ENCODE assay signal across 30 cellular contexts in the genomic region with DNA sequence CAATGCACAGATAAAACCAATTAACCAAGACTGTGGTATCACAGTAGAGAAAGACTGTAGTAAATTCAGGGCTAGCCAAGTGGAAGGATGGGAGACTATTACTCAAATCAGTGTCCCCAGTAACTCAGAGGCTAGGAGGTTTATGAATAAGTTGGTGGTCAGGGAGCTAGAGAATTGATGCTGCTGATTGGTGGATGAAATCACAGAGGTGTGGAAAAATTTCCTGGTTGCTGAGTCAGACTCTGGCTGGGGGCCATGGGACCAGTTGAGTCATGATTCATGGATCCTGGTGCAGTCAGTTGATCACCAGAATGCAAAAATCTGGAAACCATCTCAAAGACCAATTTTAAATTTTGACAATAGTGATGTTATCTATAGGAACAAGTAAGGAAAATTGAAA.
DNase-seq lines count a peak whose midpoint lies in the region; ATAC-seq, FAIRE-seq and TF ChIP-seq lines count a peak whose summit lies in the region.
"Had no signal": no experiment of that assay in that cellular context is flagged by ENCODE, and none has a peak within 500 bp of the region (broad histone marks: within the 10 kb centered on the region; RNA-seq: fewer than 3 reads in every experiment).

No MANE protein-coding gene starts in this region.

- H3K9me3 Mint-ChIP-seq in MCF 10A (ENCODE audit: unreplicated experiment), result no peaks in the 10 kb centered on the region
- H3K9me3 Mint-ChIP-seq: endodermal cell had no signal

- H3K4me3 ChIP-seq in breast epithelium, result no peak overlapping the region
- no peak overlapping the region for H3K4me3 ChIP-seq in astrocyte of the cerebellum (ENCODE audit: low read depth, low read length)
- no peak overlapping the region for H3K4me3 ChIP-seq in fibroblast of the aortic adventitia (ENCODE audit: low read depth, low read length)
- no peak overlapping the region for H3K4me3 ChIP-seq in esophagus squamous epithelium
- H3K4me3 ChIP-seq: ascending aorta, BLaER1, colonic mucosa, SK-N-MC, vagina had no signal

- H3K36me3 ChIP-seq in breast epithelium, result no peaks in the 10 kb centered on the region
- no peaks in the 10 kb centered on the region for H3K36me3 ChIP-seq in esophagus squamous epithelium
- H3K36me3 ChIP-seq: ascending aorta, BLaER1, colonic mucosa, vagina had no signal

- no peak overlapping the region for H3K4me3 Mint-ChIP-seq in MCF 10A (ENCODE audit: unreplicated experiment)
- H3K4me3 Mint-ChIP-seq: activated B cell treated with CpG ODN at 0.5 μM for 24 hours; activated CD4-positive, alpha-beta memory T cell treated with anti-CD3 and anti-CD28 coated beads for 36 hours; endodermal cell; naive thymus-derived CD4-positive, alpha-beta T cell; T-helper 2 cell treated with Interferon-gamma antibody and Interleukin-4, amounts not matched to agents 5 μg/mL and 100 μg/mL, for 36 hours had no signal

- peak; percentile 88 for DNase-seq in MCF 10A (ENCODE audit: unreplicated experiment)
- no peak for DNase-seq in breast epithelium (ENCODE audit: low spot score in 2 of 2)
- peak; percentile 32 for DNase-seq in astrocyte of the cerebellum (ENCODE audit: low read depth)
- DNase-seq in fibroblast of the aortic adventitia (ENCODE audit: low read depth), result peak; percentile 0
- DNase-seq in urothelium cell line (ENCODE audit: low spot score), result peak; percentile 63
- no peak for DNase-seq in esophagus squamous epithelium (lab: John Stamatoyannopoulos, UW)
- DNase-seq in activated effector memory CD4-positive, alpha-beta T cell treated with anti-CD3 and anti-CD28 coated beads, Interleukin-2, amount 50 U/mL, for 16 hours, result no peak
- DNase-seq: 8988T; activated B cell treated with CpG ODN at 0.5 μM for 24 hours; activated CD4-positive, alpha-beta memory T cell treated with anti-CD3 and anti-CD28 coated beads for 36 hours; activated naive CD4-positive, alpha-beta T cell treated with anti-CD3 and anti-CD28 coated beads, Interleukin-2, amount 50 U/mL, for 16 hours; activated T-cell treated with anti-CD3 and anti-CD28 coated beads for 4 hours; colonic mucosa; endodermal cell; foreskin fibroblast; hypothalamus; KG1; naive thymus-derived CD4-positive, alpha-beta T cell; NCI-H1048; NCI-H187 treated with DMSO at 0.1 percent for 48 hours; right cardiac atrium; stimulated activated CD4-positive, alpha-beta T cell treated with anti-CD3 and anti-CD28 coated beads, Interleukin-15, amount 100 ng/mL, for 24 hours had no signal

- H3K27ac Mint-ChIP-seq in MCF 10A (ENCODE audit: low read depth, unreplicated experiment), result no peak overlapping the region
- H3K27ac Mint-ChIP-seq: activated B cell treated with CpG ODN at 0.5 μM for 24 hours; activated CD4-positive, alpha-beta memory T cell treated with anti-CD3 and anti-CD28 coated beads for 36 hours; endodermal cell; naive thymus-derived CD4-positive, alpha-beta T cell; T-helper 2 cell treated with Interferon-gamma antibody and Interleukin-4, amounts not matched to agents 5 μg/mL and 100 μg/mL, for 36 hours had no signal

- peaks cover 14% of the 10 kb centered on the region for H3K4me1 Mint-ChIP-seq in MCF 10A (ENCODE audit: insufficient read depth, unreplicated experiment)
- H3K4me1 Mint-ChIP-seq: activated B cell treated with CpG ODN at 0.5 μM for 24 hours; naive thymus-derived CD4-positive, alpha-beta T cell had no signal

- no TSS peak for BruUV-seq in MCF 10A (replicated peaks; lab: Mats Ljungman, UMichigan)

- H3K36me3 Mint-ChIP-seq in MCF 10A (ENCODE audit: insufficient read depth, unreplicated experiment), result no peaks in the 10 kb centered on the region
- H3K36me3 Mint-ChIP-seq: activated CD4-positive, alpha-beta memory T cell treated with anti-CD3 and anti-CD28 coated beads for 36 hours; naive thymus-derived CD4-positive, alpha-beta T cell had no signal

- FAIRE-seq in urothelium cell line (lab: Jason Lieb, UNC), result no peak
- FAIRE-seq: GM18507, keratinocyte had no signal

- TF ChIP-seq POLR2A in breast epithelium (IDR thresholded peaks at IDR 0.05) (no peak), esophagus squamous epithelium (IDR thresholded peaks at IDR 0.05) (no peak)

- no peaks in the 10 kb centered on the region for H3K27me3 ChIP-seq in breast epithelium
- no peaks in the 10 kb centered on the region for H3K27me3 ChIP-seq in esophagus squamous epithelium
- H3K27me3 ChIP-seq: ascending aorta, BLaER1, colonic mucosa, vagina had no signal

- H3K27ac ChIP-seq in breast epithelium (no peak overlapping the region), esophagus squamous epithelium (no peak overlapping the region)
- H3K27ac ChIP-seq: ascending aorta, BLaER1, colonic mucosa, SK-N-MC, vagina had no signal

- POLR2A ChIA-PET in MCF 10A (lab: Yijun Ruan, JAX), result interaction anchor here (1.2 kb wide), 2 partner anchors 9 to 15 kb away, joined by 3 to 4 read pairs; no protein-coding TSS in a partner anchor

- CTCF ChIA-PET in MCF 10A (lab: Yijun Ruan, JAX), result no interaction called here

- H3K9me3 ChIP-seq in breast epithelium (no peaks in the 10 kb centered on the region), esophagus squamous epithelium (no peaks in the 10 kb centered on the region)
- H3K9me3 ChIP-seq: ascending aorta, BLaER1, colonic mucosa, vagina had no signal

- H3K27me3 Mint-ChIP-seq in MCF 10A (ENCODE audit: insufficient read depth, unreplicated experiment), result no peaks in the 10 kb centered on the region
- H3K27me3 Mint-ChIP-seq: activated B cell treated with CpG ODN at 0.5 μM for 24 hours; activated CD4-positive, alpha-beta memory T cell treated with anti-CD3 and anti-CD28 coated beads for 36 hours; naive thymus-derived CD4-positive, alpha-beta T cell had no signal

- no peaks in the 10 kb centered on the region for H3K4me1 ChIP-seq in breast epithelium
- H3K4me1 ChIP-seq in esophagus squamous epithelium, result no peaks in the 10 kb centered on the region
- H3K4me1 ChIP-seq: ascending aorta, BLaER1, colonic mucosa, vagina had no signal

- TF ChIP-seq CTCF in MCF 10A (IDR thresholded peaks at IDR 0.05; ENCODE audit: unreplicated experiment) (no peak), breast epithelium (IDR thresholded peaks at IDR 0.05) (no peak), astrocyte of the cerebellum (IDR thresholded peaks at IDR 0.05; ENCODE audit: low read depth, low read length, missing control alignments) (no peak), fibroblast of the aortic adventitia (IDR thresholded peaks at IDR 0.05; ENCODE audit: insufficient read depth, low read length) (no peak), esophagus squamous epithelium (IDR thresholded peaks at IDR 0.05) (no peak)

- intact Hi-C loops in MCF 10A (cut with micrococcal nuclease) (no loop called here), breast epithelium (cut with DNase I; ENCODE audit: low total_unique reads) (no loop called here), esophagus squamous epithelium (cut with DNase I) (no loop called here)

- in situ Hi-C loops in astrocyte of the cerebellum (cut with HindIII; ENCODE audit: low sequenced_read_pairs), result no loop called here

- ATAC-seq in GM19455 (IDR thresholded peaks at IDR 0.05; ENCODE audit: unreplicated experiment), result no peak
- ATAC-seq: naive thymus-derived CD4-positive, alpha-beta T cell; right cardiac atrium had no signal

Comparison
In these comparisons a context has a peak if more than half of its experiments do, and no peak if none do; other contexts are left out.
1. DNase-seq: peak in MCF 10A (single experiment), astrocyte of the cerebellum (single experiment), fibroblast of the aortic adventitia (single experiment) and urothelium cell line (single experiment); none in breast epithelium (0 of 2), esophagus squamous epithelium (single experiment) and activated effector memory CD4-positive, alpha-beta T cell treated with anti-CD3 and anti-CD28 coated beads, Interleukin-2, amount 50 U/mL, for 16 hours (single experiment).